Comparison of ENCODE assay signal across 8 cellular contexts in genomic region chr6:43972915-43973304, GRCh38.
DNase-seq lines count a peak whose midpoint lies in the region; TF ChIP-seq lines count a peak whose summit lies in the region.

No MANE protein-coding gene starts in this region.

- H3K36me3 ChIP-seq in A673 (ENCODE audit: insufficient read depth, low read length, poor library complexity, severe bottlenecking), result no peaks in the 10 kb centered on the region
- H3K36me3 ChIP-seq in esophagus (ENCODE audit: control insufficient read depth in 2 of 2, insufficient read depth in 2 of 2, low read length in 1 of 2), result no peaks in the 10 kb centered on the region
- H3K36me3 ChIP-seq in muscle layer of colon (ENCODE audit: insufficient read depth, low read length), result no peaks in the 10 kb centered on the region

- intact Hi-C loops in A673 (cut with micrococcal nuclease; ENCODE audit: unreplicated experiment), result no loop called here

- peak overlapping the region; percentile 40 for H3K27ac ChIP-seq in A673 (ENCODE audit: low read depth, low read length, poor library complexity, severe bottlenecking)
- peak overlapping the region; percentile 24 to 75 for H3K27ac ChIP-seq in esophagus (ENCODE audit: low read depth in 2 of 2, low read length in 1 of 2)
- peak overlapping the region; percentile 36 for H3K27ac ChIP-seq in muscle layer of colon (ENCODE audit: low read depth, low read length)

- H3K9ac ChIP-seq in muscle layer of colon (ENCODE audit: low read length), result no peak overlapping the region

- no peaks in the 10 kb centered on the region for H3K27me3 ChIP-seq in A673 (replicated peaks; ENCODE audit: insufficient read depth, low read depth, low read length, poor library complexity)
- no peaks in the 10 kb centered on the region for H3K27me3 ChIP-seq in esophagus (ENCODE audit: control insufficient read depth in 1 of 2, insufficient read depth in 2 of 2, low read length in 2 of 2)
- H3K27me3 ChIP-seq in muscle layer of colon (ENCODE audit: control insufficient read depth in 1 of 2, insufficient read depth in 2 of 2, low read length in 2 of 2), result no peaks in the 10 kb centered on the region

- H3K9me3 ChIP-seq in A673 (ENCODE audit: low read depth, low read length, poor library complexity, severe bottlenecking), result no peaks in the 10 kb centered on the region
- no peaks in the 10 kb centered on the region for H3K9me3 ChIP-seq in esophagus (ENCODE audit: control insufficient read depth in 2 of 2, insufficient read depth in 1 of 2, low read depth in 1 of 2, low read length in 1 of 2)
- no peaks in the 10 kb centered on the region for H3K9me3 ChIP-seq in muscle layer of colon (ENCODE audit: low read length)

- POLR2A ChIA-PET in A673 (lab: Charles Lee; ENCODE audit: low non-redundant PET), result interaction anchor here (0.7 kb wide), 1 partner anchor 1303 kb away, joined by 4 read pairs; no protein-coding TSS in a partner anchor

- DNase-seq in A673 (ENCODE audit: low spot score) (peak; percentile 47), NCI-H226 (peak; percentile 85), NCI-H1436 (lab: John Stamatoyannopoulos, UW) (no peak), NCI-H1417 (lab: John Stamatoyannopoulos, UW) (no peak), NCI-H69 (lab: John Stamatoyannopoulos, UW) (no peak), NCI-H345 treated with DMSO at 0.1 percent for 48 hours (lab: John Stamatoyannopoulos, UW; ENCODE audit: unreplicated experiment) (no peak)

- peaks cover 9% of the 10 kb centered on the region for H3K4me1 ChIP-seq in A673 (ENCODE audit: insufficient read depth, low read length, poor library complexity, severe bottlenecking)
- H3K4me1 ChIP-seq in esophagus (ENCODE audit: control insufficient read depth in 2 of 2, insufficient read depth in 2 of 2, low read length in 1 of 2), result peaks cover 8 to 16% of the 10 kb centered on the region in 2 donors
- peaks cover 33% of the 10 kb centered on the region for H3K4me1 ChIP-seq in muscle layer of colon (ENCODE audit: insufficient read depth, low read length)

- no peak overlapping the region for H3K4me3 ChIP-seq in A673 (ENCODE audit: low read depth, low read length, poor library complexity, severe bottlenecking)
- H3K4me3 ChIP-seq in esophagus (ENCODE audit: low read depth in 1 of 2, low read length in 2 of 2), result no peak overlapping the region
- peak overlapping the region in 1 of 2 donors; percentile 17 for H3K4me3 ChIP-seq in muscle layer of colon (ENCODE audit: low read depth in 1 of 2, low read length in 2 of 2)

- BruUV-seq in A673 (replicated peaks; lab: Mats Ljungman, UMichigan), result no TSS peak

- WGBS in esophagus, 2 donors, result 11 to 14% methylated on average over 3 of the region's 3 CpGs

- no peak for TF ChIP-seq CTCF in A673 (conservative IDR thresholded peaks at IDR 0.05; ENCODE audit: low read depth, low read length)

- CTCF ChIA-PET in A673 (lab: Charles Lee), result no interaction called here

Comparison
In these comparisons a context has a peak if more than half of its experiments do, and no peak if none do; other contexts are left out.
1. DNase-seq: peak in A673 (single experiment) and NCI-H226 (single experiment); none in NCI-H1436 (single experiment), NCI-H1417 (0 of 3), NCI-H69 (single experiment) and NCI-H345 treated with DMSO at 0.1 percent for 48 hours (single experiment).
2. Peak in every context shown above with its lines, with median percentiles within 50 percentile points of each other: H3K27ac ChIP-seq.